ENCODE assay signal across 23 cellular contexts in genomic region chr16:81705261-81705660, GRCh38.
"Had no signal": no experiment of that assay in that cellular context is flagged by ENCODE, and none has a peak within 500 bp of the region (broad histone marks: within the 10 kb centered on the region; RNA-seq: fewer than 3 reads in every experiment).

No MANE protein-coding gene starts in this region.

- H3K4me1 ChIP-seq: left lung, psoas muscle, right atrium auricular region had no signal

- H3K27me3 ChIP-seq: left lung, neutrophil, ovary, right atrium auricular region had no signal

- ATAC-seq: activated CD4-positive, alpha-beta T cell treated with anti-CD3 and anti-CD28 coated beads for 36 hours; activated naive CD8-positive, alpha-beta T cell treated with anti-CD3 and anti-CD28 coated beads, Interleukin-2, amount 50 U/mL, for 24 hours; left lung; natural killer cell; psoas muscle; T-helper 17 cell had no signal

- H3K27ac ChIP-seq: left lung, neutrophil, ovary, psoas muscle, right atrium auricular region had no signal

- DNase-seq: activated B cell treated with CpG ODN at 0.5 μM for 24 hours; activated CD4-positive, alpha-beta T cell treated with anti-CD3 and anti-CD28 coated beads for 36 hours; activated CD4-positive, alpha-beta T cell treated with anti-CD3 and anti-CD28 coated beads, Interleukin-2, amount 50 U/mL, for 48 hours; activated effector memory CD4-positive, alpha-beta T cell treated with anti-CD3 and anti-CD28 coated beads, Interleukin-2, amount 50 U/mL, for 16 hours; activated naive CD4-positive, alpha-beta T cell treated with anti-CD3 and anti-CD28 coated beads, Interleukin-2, amount 50 U/mL, for 16 hours; activated naive CD8-positive, alpha-beta T cell treated with anti-CD3 and anti-CD28 coated beads, Interleukin-2, amount 50 U/mL, for 24 hours; cerebellar nuclear complex; effector CD4-positive, alpha-beta T cell; erythroblast; foreskin fibroblast; mammary epithelial cell; midbrain; natural killer cell; ovary; stimulated activated CD4-positive, alpha-beta T cell treated with anti-CD3 and anti-CD28 coated beads, Interleukin-15, amount 100 ng/mL, for 24 hours; stimulated activated CD8-positive, alpha-beta memory T cell treated with anti-CD3 and anti-CD28 coated beads, Interleukin-4, amount 100 ng/mL, for 48 hours; stimulated activated naive CD4-positive, alpha-beta T cell; T-helper 17 cell had no signal

- H3K4me3 ChIP-seq: left lung, ovary, psoas muscle, right atrium auricular region, skin epidermis had no signal

- H3K36me3 ChIP-seq: ovary had no signal

- H3K9me3 ChIP-seq: left lung, neutrophil, ovary, psoas muscle, right atrium auricular region had no signal
